In the genomic region with DNA sequence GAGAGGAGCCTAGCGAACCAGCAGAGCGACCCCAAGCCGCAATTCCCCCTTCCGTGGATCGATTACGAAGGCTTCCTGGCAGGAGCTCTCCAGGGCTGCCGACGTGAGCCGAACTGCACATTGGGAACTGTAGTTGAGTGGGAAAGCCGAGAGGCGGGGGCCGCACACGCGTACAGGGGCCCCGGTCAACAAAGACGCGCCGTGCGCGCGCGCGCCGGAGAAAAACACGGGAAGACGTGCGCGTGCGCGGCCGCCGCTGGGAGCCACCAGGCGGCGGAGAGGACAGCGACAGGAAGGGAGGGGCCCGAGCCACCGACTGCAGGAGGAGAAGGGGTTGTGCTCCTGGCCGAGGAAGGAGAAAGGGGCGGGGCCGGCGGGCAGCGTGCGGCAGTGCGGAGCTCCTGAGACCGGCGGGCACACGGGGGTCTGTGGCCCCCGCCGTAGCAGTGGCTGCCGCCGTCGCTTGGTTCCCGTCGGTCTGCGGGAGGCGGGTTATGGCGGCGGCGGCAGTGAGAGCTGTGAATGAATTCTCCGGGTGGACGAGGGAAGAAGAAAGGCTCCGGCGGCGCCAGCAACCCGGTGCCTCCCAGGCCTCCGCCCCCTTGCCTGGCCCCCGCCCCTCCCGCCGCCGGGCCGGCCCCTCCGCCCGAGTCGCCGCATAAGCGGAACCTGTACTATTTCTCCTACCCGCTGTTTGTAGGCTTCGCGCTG, we compare ENCODE assay signal across 1 cellular context.
TF ChIP-seq lines count a peak whose summit lies in the region.

A gene with protein sequence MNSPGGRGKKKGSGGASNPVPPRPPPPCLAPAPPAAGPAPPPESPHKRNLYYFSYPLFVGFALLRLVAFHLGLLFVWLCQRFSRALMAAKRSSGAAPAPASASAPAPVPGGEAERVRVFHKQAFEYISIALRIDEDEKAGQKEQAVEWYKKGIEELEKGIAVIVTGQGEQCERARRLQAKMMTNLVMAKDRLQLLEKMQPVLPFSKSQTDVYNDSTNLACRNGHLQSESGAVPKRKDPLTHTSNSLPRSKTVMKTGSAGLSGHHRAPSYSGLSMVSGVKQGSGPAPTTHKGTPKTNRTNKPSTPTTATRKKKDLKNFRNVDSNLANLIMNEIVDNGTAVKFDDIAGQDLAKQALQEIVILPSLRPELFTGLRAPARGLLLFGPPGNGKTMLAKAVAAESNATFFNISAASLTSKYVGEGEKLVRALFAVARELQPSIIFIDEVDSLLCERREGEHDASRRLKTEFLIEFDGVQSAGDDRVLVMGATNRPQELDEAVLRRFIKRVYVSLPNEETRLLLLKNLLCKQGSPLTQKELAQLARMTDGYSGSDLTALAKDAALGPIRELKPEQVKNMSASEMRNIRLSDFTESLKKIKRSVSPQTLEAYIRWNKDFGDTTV (plus strand): TSS at position 247 of the 711 bp plus-strand sequence. CDS start 276 bp downstream, at position 523.

TF ChIP-seq in H1, 55 proteins besides CTCF, POLR2A, EP300 and RAD21 (continued from another document):
- TF ChIP-seq, protein P1, sequence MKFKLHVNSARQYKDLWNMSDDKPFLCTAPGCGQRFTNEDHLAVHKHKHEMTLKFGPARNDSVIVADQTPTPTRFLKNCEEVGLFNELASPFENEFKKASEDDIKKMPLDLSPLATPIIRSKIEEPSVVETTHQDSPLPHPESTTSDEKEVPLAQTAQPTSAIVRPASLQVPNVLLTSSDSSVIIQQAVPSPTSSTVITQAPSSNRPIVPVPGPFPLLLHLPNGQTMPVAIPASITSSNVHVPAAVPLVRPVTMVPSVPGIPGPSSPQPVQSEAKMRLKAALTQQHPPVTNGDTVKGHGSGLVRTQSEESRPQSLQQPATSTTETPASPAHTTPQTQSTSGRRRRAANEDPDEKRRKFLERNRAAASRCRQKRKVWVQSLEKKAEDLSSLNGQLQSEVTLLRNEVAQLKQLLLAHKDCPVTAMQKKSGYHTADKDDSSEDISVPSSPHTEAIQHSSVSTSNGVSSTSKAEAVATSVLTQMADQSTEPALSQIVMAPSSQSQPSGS (IDR thresholded peaks at IDR 0.05; ENCODE audit: low read length): peak; percentile 34; the same call in 1 of the 2 replicates
- no peak for TF ChIP-seq JUND (IDR thresholded peaks at IDR 0.05; ENCODE audit: low read length)
- no peak for TF ChIP-seq YY1 (IDR thresholded peaks at IDR 0.05; ENCODE audit: low read depth, low read length)
- TF ChIP-seq, protein P2, sequence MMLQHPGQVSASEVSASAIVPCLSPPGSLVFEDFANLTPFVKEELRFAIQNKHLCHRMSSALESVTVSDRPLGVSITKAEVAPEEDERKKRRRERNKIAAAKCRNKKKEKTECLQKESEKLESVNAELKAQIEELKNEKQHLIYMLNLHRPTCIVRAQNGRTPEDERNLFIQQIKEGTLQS (IDR thresholded peaks at IDR 0.05; ENCODE audit: insufficient read depth, low read depth, low read length): no peak
- no peak for TF ChIP-seq TCF12 (IDR thresholded peaks at IDR 0.05; ENCODE audit: low read depth, low read length)
